In the genomic region with DNA sequence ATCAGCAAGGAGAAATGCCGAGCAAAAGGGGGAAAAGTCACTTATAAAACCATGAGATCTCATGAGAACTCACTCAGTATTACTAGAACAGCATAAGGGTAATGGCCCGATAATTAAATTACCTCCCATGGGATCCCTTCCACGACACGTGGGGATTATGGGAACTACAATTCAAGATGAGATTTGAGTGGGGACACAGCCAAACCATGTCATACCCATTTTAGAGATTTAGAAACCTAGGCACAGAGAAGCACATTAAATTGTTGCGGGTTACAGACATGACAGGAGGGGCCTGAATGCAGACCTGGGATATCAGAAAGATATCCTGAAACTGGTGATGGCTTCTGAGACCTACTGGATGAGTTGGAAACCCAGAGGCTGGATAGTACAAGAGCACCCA, we compare ENCODE assay signal across 17 cellular contexts. TPM values are rescaled to one million over a fixed set of nuclear protein-coding genes. Genes with fewer than 3 reads are reported as not detected.
DNase-seq lines count a peak whose midpoint lies in the region; ATAC-seq and TF ChIP-seq lines count a peak whose summit lies in the region.
"Had no signal": no experiment of that assay in that cellular context is flagged by ENCODE, and none has a peak within 500 bp of the region (broad histone marks: within the 10 kb centered on the region; RNA-seq: fewer than 3 reads in every experiment).

No MANE protein-coding gene starts in this region.

- H3K36me3 ChIP-seq in breast epithelium (no peaks in the 10 kb centered on the region), SJSA1 (peaks cover 3% of the 10 kb centered on the region; the same call in 1 of the 2 replicates), hepatocyte (replicated peaks; ENCODE audit: insufficient read depth, low read depth) (no peaks in the 10 kb centered on the region), stomach (no peaks in the 10 kb centered on the region)
- H3K36me3 ChIP-seq: pancreas had no signal

- TF ChIP-seq CTCF in MCF 10A (IDR thresholded peaks at IDR 0.05; ENCODE audit: unreplicated experiment) (no peak), breast epithelium (IDR thresholded peaks at IDR 0.05) (no peak), hepatocyte (IDR thresholded peaks at IDR 0.05; ENCODE audit: poor library complexity) (no peak), stomach (IDR thresholded peaks at IDR 0.05) (no peak)

- H3K79me2 ChIP-seq in hepatocyte: peaks cover 93% of the 10 kb centered on the region

- TF ChIP-seq EP300 in stomach (IDR thresholded peaks at IDR 0.05): no peak

- H3K9me2 ChIP-seq in hepatocyte (replicated peaks; ENCODE audit: insufficient read depth): no peaks in the 10 kb centered on the region

- no peak overlapping the region for H3K27ac ChIP-seq in breast epithelium
- peak overlapping the region; percentile 84 for H3K27ac ChIP-seq in SJSA1
- H3K27ac ChIP-seq in hepatocyte: peak overlapping the region; percentile 91
- H3K27ac ChIP-seq in stomach: peak overlapping the region in 3 of 5 donors; percentile 62 to 78 (median 73)

- POLR2A ChIA-PET in MCF 10A (lab: Yijun Ruan, JAX): interaction anchor here (1.3 kb wide), 1 partner anchor 54 kb away, joined by 6 read pairs; no protein-coding TSS in a partner anchor

- H3K27me3 ChIP-seq in breast epithelium (no peaks in the 10 kb centered on the region), SJSA1 (replicated peaks) (no peaks in the 10 kb centered on the region), hepatocyte (no peaks in the 10 kb centered on the region), stomach (no peaks in the 10 kb centered on the region)
- H3K27me3 ChIP-seq: pancreas had no signal

- peaks cover 59% of the 10 kb centered on the region for H3K4me1 Mint-ChIP-seq in MCF 10A (ENCODE audit: insufficient read depth, unreplicated experiment)

- peak overlapping the region; percentile 68 for H3K27ac Mint-ChIP-seq in MCF 10A (ENCODE audit: low read depth, unreplicated experiment)
- peak overlapping the region in 1 of 2 donors; percentile 21 for H3K27ac Mint-ChIP-seq in activated naive CD4-positive, alpha-beta T cell treated with anti-CD3 and anti-CD28 coated beads, Interleukin-2, amount 50 U/mL, for 72 hours
- H3K27ac Mint-ChIP-seq: activated naive CD4-positive, alpha-beta T cell treated with anti-CD3 and anti-CD28 coated beads for 36 hours had no signal

- no peak for ATAC-seq in GM19455 (IDR thresholded peaks at IDR 0.05; ENCODE audit: unreplicated experiment)
- ATAC-seq in activated naive CD4-positive, alpha-beta T cell treated with anti-CD3 and anti-CD28 coated beads, Interleukin-2, amount 50 U/mL, for 72 hours: no peak

- H3K36me3 Mint-ChIP-seq in MCF 10A (ENCODE audit: insufficient read depth, unreplicated experiment): peaks cover 6% of the 10 kb centered on the region
- peaks cover 0 to 5% of the 10 kb centered on the region in 2 donors for H3K36me3 Mint-ChIP-seq in activated naive CD4-positive, alpha-beta T cell treated with anti-CD3 and anti-CD28 coated beads, Interleukin-2, amount 50 U/mL, for 72 hours

- H3K27me3 Mint-ChIP-seq in MCF 10A (ENCODE audit: insufficient read depth, unreplicated experiment): no peaks in the 10 kb centered on the region
- H3K27me3 Mint-ChIP-seq: CD4-positive, alpha-beta memory T cell had no signal

- intact Hi-C loops in MCF 10A (cut with micrococcal nuclease) (no loop called here), breast epithelium (cut with DNase I; ENCODE audit: low total_unique reads) (no loop called here), stomach (cut with DNase I; ENCODE audit: low total_unique reads) (no loop called here)

- no TSS peak for BruUV-seq in MCF 10A (replicated peaks; lab: Mats Ljungman, UMichigan)

- peak overlapping the region; percentile 19 for H3K4me2 ChIP-seq in hepatocyte

- over 99% methylated on average over 5 of the region's 5 CpGs for WGBS in hepatocyte (ENCODE audit: low lambda C conversion rate, missing lambda C conversion rate)
- 93 to 99% (median 97%) methylated on average over 5 of the region's 5 CpGs for WGBS in stomach, 5 donors

- H3K4me1 ChIP-seq in breast epithelium: peaks cover 0 to 5% of the 10 kb centered on the region in 2 donors
- H3K4me1 ChIP-seq in SJSA1 (replicated peaks): peaks cover 69% of the 10 kb centered on the region
- H3K4me1 ChIP-seq in hepatocyte (ENCODE audit: insufficient read depth): peaks cover 40% of the 10 kb centered on the region
- H3K4me1 ChIP-seq in stomach: peaks cover 34 to 94% (median 63%) of the 10 kb centered on the region in 4 donors

- peaks cover 18% of the 10 kb centered on the region for H4K20me1 ChIP-seq in hepatocyte (ENCODE audit: insufficient read depth, poor library complexity, severe bottlenecking)

- H3K4me3 ChIP-seq in breast epithelium: no peak overlapping the region
- no peak overlapping the region for H3K4me3 ChIP-seq in SJSA1
- no peak overlapping the region for H3K4me3 ChIP-seq in hepatocyte
- no peak overlapping the region for H3K4me3 ChIP-seq in stomach
- H3K4me3 ChIP-seq: mucosa of descending colon, pancreas had no signal

- no peaks in the 10 kb centered on the region for H3K9me3 ChIP-seq in breast epithelium
- no peaks in the 10 kb centered on the region for H3K9me3 ChIP-seq in SJSA1 (replicated peaks)
- no peaks in the 10 kb centered on the region for H3K9me3 ChIP-seq in hepatocyte (ENCODE audit: low read depth)
- no peaks in the 10 kb centered on the region for H3K9me3 ChIP-seq in stomach
- H3K9me3 ChIP-seq: mucosa of descending colon, pancreas had no signal

- TF ChIP-seq POLR2A in breast epithelium (IDR thresholded peaks at IDR 0.05) (no peak), stomach (IDR thresholded peaks at IDR 0.05) (no peak)

- no peak overlapping the region for H3K4me3 Mint-ChIP-seq in MCF 10A (ENCODE audit: unreplicated experiment)
- H3K4me3 Mint-ChIP-seq: activated naive CD4-positive, alpha-beta T cell treated with anti-CD3 and anti-CD28 coated beads for 36 hours had no signal

- H3K9me3 Mint-ChIP-seq in MCF 10A (ENCODE audit: unreplicated experiment): no peaks in the 10 kb centered on the region
- no peaks in the 10 kb centered on the region for H3K9me3 Mint-ChIP-seq in activated naive CD4-positive, alpha-beta T cell treated with anti-CD3 and anti-CD28 coated beads, Interleukin-2, amount 50 U/mL, for 72 hours
- H3K9me3 Mint-ChIP-seq: activated naive CD4-positive, alpha-beta T cell treated with anti-CD3 and anti-CD28 coated beads for 36 hours; CD4-positive, alpha-beta memory T cell had no signal

- DNase-seq in MCF 10A (ENCODE audit: unreplicated experiment): no peak
- no peak for DNase-seq in breast epithelium (ENCODE audit: low spot score in 2 of 2)
- no peak for DNase-seq in SJSA1 (ENCODE audit: low read depth in 1 of 2, low spot score in 2 of 2)
- no peak for DNase-seq in hepatocyte (ENCODE audit: low spot score)
- DNase-seq in stomach: no peak
- DNase-seq in dermis blood vessel endothelial cell: no peak
- DNase-seq in activated naive CD4-positive, alpha-beta T cell treated with anti-CD3 and anti-CD28 coated beads, Interleukin-2, amount 50 U/mL, for 72 hours (ENCODE audit: low spot score in 2 of 2): no peak
- DNase-seq: activated CD4-positive, CD25-positive, alpha-beta regulatory T cell; activated naive CD4-positive, alpha-beta T cell treated with anti-CD3 and anti-CD28 coated beads for 36 hours; CD4-positive, alpha-beta memory T cell; NCI-H2029 treated with DMSO at 0.1 percent for 48 hours; RPMI8226; stimulated activated CD4-positive, alpha-beta T cell treated with anti-CD3 and anti-CD28 coated beads, Interleukin-12 subunit alpha, Interleukin-12 subunit beta, amount 100 ng/mL, for 4 hours; stimulated activated naive CD8-positive, alpha-beta T cell treated with anti-CD3 and anti-CD28 coated beads, Interleukin-15, Interleukin-2, amounts not matched to agents 100 U/mL and 50 U/mL, for 24 hours had no signal

- no peak overlapping the region for H2AFZ ChIP-seq in hepatocyte

- CTCF ChIA-PET in MCF 10A (lab: Yijun Ruan, JAX): no interaction called here

RNA-seq across cellular contexts. Expression of a gene that starts 20.1 kb away (rescaled TPM):
- total RNA-seq in MCF 10A (2022) (50.0 and 52.2 TPM in 2 replicates), breast epithelium (10 to 100 TPM; 40.8 to 43.6 (median 43.6) TPM), hepatocyte (41.0 and 50.1 TPM in 2 replicates), stomach (100 to 1,000 TPM in 2 of 5 donors, 10 to 100 TPM in 3; 30.3 to 414 (median 74.9) TPM), dermis blood vessel endothelial cell (59.9 and 81.3 TPM in 2 replicates)
- 34.5 and 39.0 TPM in 2 replicates for total RNA-seq in SJSA1 (2014; rRNA removed; shearing (Covaris generic))
- polyA plus RNA-seq in hepatocyte (55.8 and 56.1 TPM in 2 replicates), stomach (10 to 100 TPM; 18.4 to 22.7 (median 20.5) TPM)
- total RNA-seq in activated naive CD4-positive, alpha-beta T cell treated with anti-CD3 and anti-CD28 coated beads, Interleukin-2, amount 50 U/mL, for 72 hours: 10 to 100 TPM; 66.8 to 72.0 TPM

Comparison
In these comparisons a context has a peak if more than half of its experiments do, and no peak if none do; other contexts are left out.
1. H3K27ac ChIP-seq: peak in SJSA1 (single experiment), hepatocyte (single experiment) and stomach (3 of 5); none in breast epithelium (0 of 2).